19 cellular contexts compared by ENCODE assay signal in genomic region chr6:111050265-111051023, GRCh38. TPM values are rescaled to one million over a fixed set of nuclear protein-coding genes. Genes with fewer than 3 reads are reported as not detected.
"Had no signal": no experiment of that assay in that cellular context is flagged by ENCODE, and none has a peak within 500 bp of the region (broad histone marks: within the 10 kb centered on the region; RNA-seq: fewer than 3 reads in every experiment).

No MANE protein-coding gene starts in this region.

- H3K27ac ChIP-seq: epithelial cell of prostate, esophagus muscularis mucosa, gastroesophageal sphincter, neutrophil, thyroid gland, uterus had no signal

- H3K36me3 ChIP-seq: esophagus muscularis mucosa, gastroesophageal sphincter, neutrophil, thyroid gland, uterus had no signal

- ATAC-seq: effector memory CD8-positive, alpha-beta T cell; gastroesophageal sphincter; left lobe of liver; naive thymus-derived CD4-positive, alpha-beta T cell had no signal

- H3K9me3 ChIP-seq: esophagus muscularis mucosa, gastroesophageal sphincter, neutrophil, thyroid gland, uterus had no signal

- DNase-seq: effector memory CD8-positive, alpha-beta T cell; glutamatergic neuron; islet precursor cell; mesenchymal stem cell; naive thymus-derived CD4-positive, alpha-beta T cell; nephron progenitor cell; stimulated activated CD4-positive, alpha-beta T cell treated with anti-CD3 and anti-CD28 coated beads, Interleukin-2, amount 100 ng/mL, for 48 hours; stimulated activated naive CD4-positive, alpha-beta T cell treated with Interleukin-2 at 50 U/mL for 16 hours; thyroid gland; uterus had no signal

- H3K27me3 ChIP-seq: esophagus muscularis mucosa, gastroesophageal sphincter, neutrophil, thyroid gland, uterus had no signal

- H3K4me3 ChIP-seq: esophagus muscularis mucosa, gastroesophageal sphincter, lung, smooth muscle cell, thyroid gland, uterus had no signal

- H3K4me2 ChIP-seq: smooth muscle cell had no signal

- H3K4me1 ChIP-seq: gastroesophageal sphincter, thyroid gland, uterus had no signal

RNA-seq across cellular contexts. Expression of gene SLC16A10, which starts 36.9 kb away (rescaled TPM):
- total RNA-seq: fibroblast of villous mesenchyme, pulmonary artery endothelial cell had no signal
